Comparison of ENCODE assay signal across 8 cellular contexts in the genomic region with DNA sequence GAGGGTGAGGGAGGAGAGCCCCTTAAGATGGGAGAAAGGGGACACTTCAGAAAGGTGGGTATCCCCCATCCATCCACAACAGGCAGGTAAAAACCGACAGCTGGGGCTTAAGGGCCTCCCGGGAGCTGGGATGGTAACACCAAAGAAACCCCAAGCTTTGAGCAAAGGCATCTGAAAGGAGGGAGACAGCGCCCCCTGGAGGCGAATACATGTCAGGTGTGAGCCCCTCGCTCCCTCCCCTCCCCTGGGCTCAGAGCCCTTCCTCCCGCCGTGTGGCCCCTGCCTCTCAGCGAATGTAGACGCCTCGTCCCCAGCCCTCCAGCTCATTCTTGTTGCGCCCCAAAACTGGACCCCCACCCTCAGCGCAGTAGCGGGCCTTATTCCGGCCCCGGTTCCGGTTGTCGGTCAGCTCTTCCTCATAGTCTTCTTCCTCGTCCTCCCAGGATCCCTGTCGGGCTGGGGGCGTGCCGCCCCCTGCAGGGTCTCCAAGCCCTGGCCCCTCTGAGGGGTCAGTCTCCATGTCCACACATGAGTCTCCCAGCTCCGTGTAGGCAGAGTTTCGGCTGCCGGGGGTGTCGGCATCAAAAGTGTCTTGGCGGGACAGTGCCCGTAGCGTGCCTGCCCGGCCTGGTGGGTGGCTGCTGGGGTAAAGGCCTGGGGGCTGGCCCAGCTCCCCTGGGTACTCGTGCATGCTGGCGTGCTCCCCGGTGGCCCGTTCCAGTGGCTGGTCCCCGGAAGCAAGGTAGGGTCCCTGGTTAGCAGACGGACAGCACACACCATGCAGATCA. TPM values are rescaled to one million over a fixed set of nuclear protein-coding genes. Genes with fewer than 3 reads are reported as not detected.
A peak's percentile ranks its signal among the peaks of the same experiment; 100 is the strongest.
DNase-seq lines count a peak whose midpoint lies in the region; ATAC-seq and TF ChIP-seq lines count a peak whose summit lies in the region.

No MANE protein-coding gene starts in this region.

- DNase-seq in HT-29 (ENCODE audit: low spot score) (peak; percentile 63), PC-3 (peak; percentile 43), fibroblast of pulmonary artery (ENCODE audit: low read depth) (peak; percentile 72), omental fat pad (ENCODE audit: low spot score) (peak; percentile 60), type B pancreatic cell (ENCODE audit: extremely low spot score, unreplicated experiment) (no peak), NCI-H226 (no peak)
- peak; percentile 79 to 80 for DNase-seq in activated T-cell treated with anti-CD3 and anti-CD28 coated beads, Interleukin-2, amount 50 U/mL, for 72 hours

- POLR2A ChIA-PET in PC-3 (lab: Charles Lee; ENCODE audit: unreplicated experiment), result no interaction called here

- intact Hi-C loops in PC-3 (cut with micrococcal nuclease), result no loop called here

- no peak overlapping the region for H3K4me2 ChIP-seq in PC-3 (ENCODE audit: low read length)

- H3K27ac Mint-ChIP-seq in activated T-cell treated with anti-CD3 and anti-CD28 coated beads, Interleukin-2, amount 50 U/mL, for 72 hours, result no peak overlapping the region
- no peak overlapping the region for H3K27ac Mint-ChIP-seq in type B pancreatic cell

- H3K4me3 ChIP-seq in PC-3 (ENCODE audit: low read length) (no peak overlapping the region), fibroblast of pulmonary artery (replicated peaks; ENCODE audit: low read depth, low read length) (no peak overlapping the region)

- H3K27me3 ChIP-seq in PC-3 (ENCODE audit: low read length), result no peaks in the 10 kb centered on the region

- H3K9me2 ChIP-seq in PC-3 (replicated peaks; ENCODE audit: low read length), result no peaks in the 10 kb centered on the region

- no TSS peak for BruUV-seq in PC-3 (replicated peaks; lab: Mats Ljungman, UMichigan)

- no peak overlapping the region for H3K4me3 Mint-ChIP-seq in activated T-cell treated with anti-CD3 and anti-CD28 coated beads, Interleukin-2, amount 50 U/mL, for 72 hours
- no peak overlapping the region for H3K4me3 Mint-ChIP-seq in type B pancreatic cell

- no peaks in the 10 kb centered on the region for H3K9me3 Mint-ChIP-seq in activated T-cell treated with anti-CD3 and anti-CD28 coated beads, Interleukin-2, amount 50 U/mL, for 72 hours
- H3K9me3 Mint-ChIP-seq in type B pancreatic cell, result no peaks in the 10 kb centered on the region

- no peaks in the 10 kb centered on the region for H3K36me3 Mint-ChIP-seq in activated T-cell treated with anti-CD3 and anti-CD28 coated beads, Interleukin-2, amount 50 U/mL, for 72 hours (ENCODE audit: insufficient read depth in 2 of 2)
- peaks cover 5% of the 10 kb centered on the region for H3K36me3 Mint-ChIP-seq in type B pancreatic cell

- H3K9ac ChIP-seq in PC-3 (ENCODE audit: low read length), result no peak overlapping the region

- no peaks in the 10 kb centered on the region for H3K4me1 Mint-ChIP-seq in activated T-cell treated with anti-CD3 and anti-CD28 coated beads, Interleukin-2, amount 50 U/mL, for 72 hours (ENCODE audit: low read depth)
- no peaks in the 10 kb centered on the region for H3K4me1 Mint-ChIP-seq in type B pancreatic cell (ENCODE audit: unreplicated experiment)

- 0 out of 2 replicates have a peak, but pooled peaks cover 3% of the 10 kb centered on the region for H3K36me3 ChIP-seq in PC-3 (ENCODE audit: low read depth, low read length)

- ATAC-seq in PC-3 (0 out of 2 replicates have a peak, but pooled peaks have one; percentile 37), omental fat pad (ENCODE audit: low FRiP score) (no peak)
- peak; percentile 80 for ATAC-seq in activated T-cell treated with anti-CD3 and anti-CD28 coated beads, Interleukin-2, amount 50 U/mL, for 72 hours (replicated peaks in 1 of 2)

- peaks cover 6% of the 10 kb centered on the region for H3K27me3 Mint-ChIP-seq in activated T-cell treated with anti-CD3 and anti-CD28 coated beads, Interleukin-2, amount 50 U/mL, for 72 hours (ENCODE audit: low read depth)
- H3K27me3 Mint-ChIP-seq in type B pancreatic cell, result no peaks in the 10 kb centered on the region

- peaks cover 11% of the 10 kb centered on the region; the same call in 1 of the 2 replicates for H3K4me1 ChIP-seq in PC-3 (ENCODE audit: insufficient read depth, low read length)

- H3K79me2 ChIP-seq in PC-3 (ENCODE audit: low read length), result no peaks in the 10 kb centered on the region

- TF ChIP-seq CTCF in C4-2B (conservative IDR thresholded peaks at IDR 0.05) (peak; percentile 92), PC-3 (conservative IDR thresholded peaks at IDR 0.05; ENCODE audit: low read depth, low read length) (peak; percentile 76), fibroblast of pulmonary artery (IDR thresholded peaks at IDR 0.05; ENCODE audit: low read length, missing control alignments) (peak; percentile 76), omental fat pad (IDR thresholded peaks at IDR 0.05) (peak in 2 of 3 donors; percentile 12 to 37), type B pancreatic cell (conservative IDR thresholded peaks at IDR 0.05) (peak; percentile 95)

- H3K27ac ChIP-seq in C4-2B, result no peak overlapping the region
- no peak overlapping the region for H3K27ac ChIP-seq in PC-3 (ENCODE audit: low read length)

- H2AFZ ChIP-seq in PC-3 (ENCODE audit: low read length), result no peak overlapping the region

- H4K20me1 ChIP-seq in PC-3 (ENCODE audit: low read length), result no peaks in the 10 kb centered on the region

- no peaks in the 10 kb centered on the region for H3K9me3 ChIP-seq in PC-3 (ENCODE audit: low read length)

- CTCF ChIA-PET in PC-3 (lab: Charles Lee), result interaction anchor here (0.5 to 1.3 kb wide), 4 partner anchors 11 to 252 kb away, joined by 3 to 15 read pairs (median 5); no protein-coding TSS in a partner anchor

- no peaks in the 10 kb centered on the region for H3F3A ChIP-seq in PC-3 (ENCODE audit: low read length, unreplicated experiment)

RNA-seq across cellular contexts. Expression of gene ARL5C, which starts 9.1 kb away (rescaled TPM):
- not detected in 2 replicates for total RNA-seq in HT-29 (2014; rRNA removed; shearing (Covaris generic))
- total RNA-seq in PC-3 (2014; rRNA removed), result 0.58 TPM in 1 of 2 replicates, not detected in the other
- under 1 TPM; 0.12 to 0.16 TPM for total RNA-seq in activated T-cell treated with anti-CD3 and anti-CD28 coated beads, Interleukin-2, amount 50 U/mL, for 72 hours
- not detected for total RNA-seq in omental fat pad
- not detected in 2 replicates for total RNA-seq in type B pancreatic cell (ENCODE audit: low replicate concordance)

RNA-seq across cellular contexts. Expression of gene CACNB1, which starts 22.4 kb away (rescaled TPM):
- 3.5 and 6.5 TPM in 2 replicates for total RNA-seq in HT-29 (2014; rRNA removed; shearing (Covaris generic))
- total RNA-seq in PC-3 (2014; rRNA removed) (4.3 and 6.0 TPM in 2 replicates), omental fat pad (1 to 10 TPM; 3.2 to 3.7 (median 3.5) TPM), type B pancreatic cell (ENCODE audit: low replicate concordance) (1.8 and 9.5 TPM in 2 replicates)
- total RNA-seq in activated T-cell treated with anti-CD3 and anti-CD28 coated beads, Interleukin-2, amount 50 U/mL, for 72 hours, result 10 to 100 TPM; 10.5 to 15.3 TPM

RNA-seq across cellular contexts. Expression of gene PLXDC1, which starts 23.7 kb away (rescaled TPM):
- total RNA-seq in HT-29 (2014; rRNA removed; shearing (Covaris generic)), result not detected in 2 replicates
- total RNA-seq in PC-3 (2014; rRNA removed), result not detected in 2 replicates
- 1 to 10 TPM; 3.0 to 5.6 TPM for total RNA-seq in activated T-cell treated with anti-CD3 and anti-CD28 coated beads, Interleukin-2, amount 50 U/mL, for 72 hours
- 10 to 100 TPM in 2 of 4 donors, 1 to 10 TPM in 2; 6.5 to 21.6 (median 9.1) TPM for total RNA-seq in omental fat pad
- 1.7 and 5.0 TPM in 2 replicates for total RNA-seq in type B pancreatic cell (ENCODE audit: low replicate concordance)

RNA-seq across cellular contexts. Expression of gene RPL19, which starts 25.0 kb away (rescaled TPM):
- total RNA-seq in HT-29 (2014; rRNA removed; shearing (Covaris generic)), result 2,436 and 2,711 TPM in 2 replicates
- total RNA-seq in PC-3 (2014; rRNA removed) (2,496 and 2,509 TPM in 2 replicates), omental fat pad (1,000 to 10,000 TPM; 2,414 to 2,833 (median 2,579) TPM), type B pancreatic cell (ENCODE audit: low replicate concordance) (1,605 and 1,703 TPM in 2 replicates)
- 1,000 to 10,000 TPM; 2,889 to 2,909 TPM for total RNA-seq in activated T-cell treated with anti-CD3 and anti-CD28 coated beads, Interleukin-2, amount 50 U/mL, for 72 hours

RNA-seq across cellular contexts. Expression of gene STAC2, which starts 50.6 kb away (rescaled TPM):
- total RNA-seq in HT-29 (2014; rRNA removed; shearing (Covaris generic)), result 0.28 TPM in 1 of 2 replicates, not detected in the other
- total RNA-seq in PC-3 (2014; rRNA removed) (not detected in 2 replicates), omental fat pad (under 1 TPM in 2 of 4 donors, not detected in 2; 0.56 to 0.60 TPM), type B pancreatic cell (ENCODE audit: low replicate concordance) (1.5 TPM in 1 of 2 replicates, not detected in the other)
- total RNA-seq in activated T-cell treated with anti-CD3 and anti-CD28 coated beads, Interleukin-2, amount 50 U/mL, for 72 hours, result under 1 TPM in 1 of 2 donors, not detected in 1; 0.07 TPM

Comparison
In these comparisons a context has a peak if more than half of its experiments do, and no peak if none do; other contexts are left out.
1. CTCF ChIP-seq: peak in every context shown above with its lines; median percentile 95 in type B pancreatic cell; 92 in C4-2B; 76 in PC-3; 76 in fibroblast of pulmonary artery; 24 in omental fat pad.
2. DNase-seq: peak in HT-29 (single experiment), PC-3 (single experiment), activated T-cell treated with anti-CD3 and anti-CD28 coated beads, Interleukin-2, amount 50 U/mL, for 72 hours (2 of 2), fibroblast of pulmonary artery (single experiment) and omental fat pad (single experiment); none in type B pancreatic cell (single experiment) and NCI-H226 (single experiment).